Comparison of ENCODE assay signal across 14 cellular contexts in genomic region chr11:113884361-113884836, GRCh38. TPM values are rescaled to one million over a fixed set of nuclear protein-coding genes. Genes with fewer than 3 reads are reported as not detected.
DNase-seq lines count a peak whose midpoint lies in the region; ATAC-seq and TF ChIP-seq lines count a peak whose summit lies in the region.
"Had no signal": no experiment of that assay in that cellular context is flagged by ENCODE, and none has a peak within 500 bp of the region (broad histone marks: within the 10 kb centered on the region; RNA-seq: fewer than 3 reads in every experiment).

No MANE protein-coding gene starts in this region.

- ATAC-seq in GM18870 (IDR thresholded peaks at IDR 0.05; ENCODE audit: unreplicated experiment) (no peak), HG03280 (IDR thresholded peaks at IDR 0.05; ENCODE audit: unreplicated experiment) (no peak), GM19328 (IDR thresholded peaks at IDR 0.05; ENCODE audit: unreplicated experiment) (no peak)
- ATAC-seq: mucosa of descending colon had no signal

- H3K4me3 ChIP-seq in HUES64 (ENCODE audit: low read length), result no peak overlapping the region
- H3K4me3 ChIP-seq in choroid plexus epithelial cell (ENCODE audit: low read depth, low read length), result no peak overlapping the region
- H3K4me3 ChIP-seq: mucosa of descending colon, tibial nerve had no signal

- TF ChIP-seq CTCF in C4-2B (conservative IDR thresholded peaks at IDR 0.05) (no peak), choroid plexus epithelial cell (conservative IDR thresholded peaks at IDR 0.05; ENCODE audit: low read depth, low read length) (no peak)

- 61% methylated on average over 6 of the region's 7 CpGs for WGBS in HUES64

- DNase-seq in choroid plexus epithelial cell (ENCODE audit: low read depth) (peak; percentile 61), left kidney (ENCODE audit: low read depth, low spot score) (peak; percentile 67), HuH-7 (ENCODE audit: low spot score) (no peak)
- DNase-seq: activated CD8-positive, alpha-beta memory T cell treated with anti-CD3 and anti-CD28 coated beads for 24 hours; GOT3; mucosa of descending colon; NCI-H2171 had no signal

- H3K27ac ChIP-seq in C4-2B, result peak overlapping the region; percentile 84
- H3K27ac ChIP-seq in HUES64 (ENCODE audit: low read depth, low read length), result peak overlapping the region; percentile 72; the same call in 1 of the 2 replicates
- H3K27ac ChIP-seq: epithelial cell of prostate, tibial nerve had no signal

- H3K27me3 ChIP-seq in HUES64 (ENCODE audit: insufficient read depth, low read length), result no peaks in the 10 kb centered on the region
- H3K27me3 ChIP-seq: tibial nerve had no signal

- peaks cover 17% of the 10 kb centered on the region for H3K4me1 ChIP-seq in HUES64 (ENCODE audit: insufficient read depth, low read length)
- H3K4me1 ChIP-seq: tibial nerve had no signal

- H3K9ac ChIP-seq in HUES64 (ENCODE audit: low read depth, low read length), result 0 out of 2 replicates have a peak overlapping the region, but pooled peaks have one; percentile 20

- H3K36me3 ChIP-seq in HUES64 (ENCODE audit: insufficient read depth, low read length), result no peaks in the 10 kb centered on the region
- H3K36me3 ChIP-seq: tibial nerve had no signal

- no peaks in the 10 kb centered on the region for H3K9me3 ChIP-seq in HUES64 (ENCODE audit: insufficient read depth, low read depth, low read length)
- H3K9me3 ChIP-seq: mucosa of descending colon, tibial nerve had no signal

RNA-seq across cellular contexts. Expression of gene USP28, which starts 9.0 kb away (rescaled TPM):
- polyA plus RNA-seq in HUES64 (2013, experiment 1 of 2), result 56.4 TPM
- 59.0 TPM for polyA plus RNA-seq in HUES64 (2013, experiment 2 of 2)

RNA-seq across cellular contexts. Expression of gene HTR3B, which starts 20.2 kb away (rescaled TPM):
- polyA plus RNA-seq in HUES64 (2013, experiment 1 of 2), result not detected
- not detected for polyA plus RNA-seq in HUES64 (2013, experiment 2 of 2)
